ENCODE assay signal across 1 cellular context in genomic region chr1:156456625-156457465, GRCh38.
TF ChIP-seq lines count a peak whose summit lies in the region.

No MANE protein-coding gene starts in this region.

TF ChIP-seq in GM12878, 131 proteins besides CTCF, POLR2A, EP300 and RAD21 (continued from another document):
- TF ChIP-seq HSF1 (IDR thresholded peaks at IDR 0.05; ENCODE audit: low read depth, low read length), result no peak
- TF ChIP-seq ZNF687 (IDR thresholded peaks at IDR 0.05), result peak; percentile 95
- no peak for TF ChIP-seq ZNF622 (IDR thresholded peaks at IDR 0.05)
- peak; percentile 46 for TF ChIP-seq MEF2B (IDR thresholded peaks at IDR 0.05; ENCODE audit: partially characterized antibody, poor library complexity, severe bottlenecking)
- peak; percentile 58 for TF ChIP-seq SP1 (IDR thresholded peaks at IDR 0.05; ENCODE audit: low read depth, low read length)
- no peak for TF ChIP-seq SMAD1 (IDR thresholded peaks at IDR 0.05; ENCODE audit: low read depth, partially characterized antibody)
- 0 out of 2 replicates have a peak, but pooled peaks have one; percentile 14 for TF ChIP-seq LARP7 (IDR thresholded peaks at IDR 0.05)
- no peak for TF ChIP-seq SUPT20H (IDR thresholded peaks at IDR 0.05; ENCODE audit: borderline replicate concordance, control insufficient read depth, low read depth, low read length)
- TF ChIP-seq TCF12 (IDR thresholded peaks at IDR 0.05; ENCODE audit: low read depth, low read length), result 0 out of 2 replicates have a peak, but pooled peaks have one; percentile 10
- TF ChIP-seq RAD51 (IDR thresholded peaks at IDR 0.05), result peak; percentile 98
- no peak for TF ChIP-seq ZNF384 (IDR thresholded peaks at IDR 0.05; ENCODE audit: borderline replicate concordance, low read depth, low read length)
- TF ChIP-seq PML (IDR thresholded peaks at IDR 0.05; ENCODE audit: low read length), result peak; percentile 82; the same call in 1 of the 2 replicates
- 0 out of 2 replicates have a peak, but pooled peaks have one; percentile 6 for TF ChIP-seq SMARCA5 (IDR thresholded peaks at IDR 0.05)
- no peak for TF ChIP-seq EZH2 (IDR thresholded peaks at IDR 0.05; ENCODE audit: borderline replicate concordance, control insufficient read depth, low read depth, low read length)
- no peak for TF ChIP-seq SMAD5 (IDR thresholded peaks at IDR 0.05; ENCODE audit: low read depth)
- peak; percentile 65 for TF ChIP-seq TAF1 (IDR thresholded peaks at IDR 0.05; ENCODE audit: borderline replicate concordance, low read depth, low read length)
- TF ChIP-seq EGR1 (IDR thresholded peaks at IDR 0.05; ENCODE audit: borderline replicate concordance in 1 of 2, low read depth in 2 of 2, low read length in 2 of 2), result peak in 1 of 2 experiments; percentile 43; a peak in 1 of 3 replicates
- 0 out of 2 replicates have a peak, but pooled peaks have one; percentile 11 for TF ChIP-seq SREBF1 (IDR thresholded peaks at IDR 0.05; ENCODE audit: low read length)
- TF ChIP-seq POLR2AphosphoS2 (IDR thresholded peaks at IDR 0.05; ENCODE audit: low read depth, low read length), result peak; percentile 87
- no peak for TF ChIP-seq RELB (IDR thresholded peaks at IDR 0.05; ENCODE audit: low read depth)
- peak; percentile 37 for TF ChIP-seq KLF5 (IDR thresholded peaks at IDR 0.05; ENCODE audit: partially characterized antibody)
- peak; percentile 70; the same call in 1 of the 2 replicates for TF ChIP-seq CREM (IDR thresholded peaks at IDR 0.05; ENCODE audit: low read depth)
- TF ChIP-seq BHLHE40 (IDR thresholded peaks at IDR 0.05; ENCODE audit: borderline replicate concordance in 1 of 2, low read depth in 2 of 2, low read length in 1 of 2), result peak; percentile 95 to 98
- peak; percentile 78 for TF ChIP-seq MXI1 (IDR thresholded peaks at IDR 0.05; ENCODE audit: low read depth, low read length)
- TF ChIP-seq HCFC1 (IDR thresholded peaks at IDR 0.05; ENCODE audit: low read length), result peak; percentile 39; the same call in 1 of the 2 replicates
- peak; percentile 53; the same call in 1 of the 2 replicates for TF ChIP-seq RUNX3 (IDR thresholded peaks at IDR 0.05; ENCODE audit: low read length)
- peak in 1 of 2 experiments; percentile 81; a peak in 2 of 4 replicates for TF ChIP-seq SRF (IDR thresholded peaks at IDR 0.05; ENCODE audit: low read depth in 2 of 2, low read length in 2 of 2)
- peak; percentile 80 for TF ChIP-seq NBN (IDR thresholded peaks at IDR 0.05)
- no peak for TF ChIP-seq MAX (IDR thresholded peaks at IDR 0.05; ENCODE audit: low read depth, low read length)
- TF ChIP-seq STAT3 (IDR thresholded peaks at IDR 0.05; ENCODE audit: low read depth, low read length), result no peak
- TF ChIP-seq CHD1 (IDR thresholded peaks at IDR 0.05; ENCODE audit: low read depth, low read length), result peak; percentile 23; the same call in 1 of the 2 replicates
- no peak for TF ChIP-seq CHD4 (IDR thresholded peaks at IDR 0.05)
- no peak for TF ChIP-seq CUX1 (IDR thresholded peaks at IDR 0.05; ENCODE audit: insufficient replicate concordance, low read depth, low read length)
- no peak; the same call in 1 of the 2 replicates for TF ChIP-seq MTA3 (IDR thresholded peaks at IDR 0.05; ENCODE audit: borderline replicate concordance, low read length)
- TF ChIP-seq E4F1 (IDR thresholded peaks at IDR 0.05; ENCODE audit: borderline replicate concordance, partially characterized antibody), result peak; percentile 70
- TF ChIP-seq HDGF (IDR thresholded peaks at IDR 0.05), result peak; percentile 88; the same call in 1 of the 2 replicates
- peak; percentile 66; the same call in 1 of the 2 replicates for TF ChIP-seq ATF3 (IDR thresholded peaks at IDR 0.05; ENCODE audit: borderline replicate concordance, extremely low read depth, low read depth, low read length)
- peak; percentile 84 for TF ChIP-seq RELA (IDR thresholded peaks at IDR 0.05; ENCODE audit: borderline replicate concordance, partially characterized antibody)
- TF ChIP-seq SIN3A (IDR thresholded peaks at IDR 0.05; ENCODE audit: low read depth, low read length), result no peak; the same call in 1 of the 2 replicates
- no peak for TF ChIP-seq EED (IDR thresholded peaks at IDR 0.05; ENCODE audit: low read depth)
